Comparison of ENCODE assay signal across 3 cellular contexts in genomic region chr3:64844558-64844957, GRCh38.
TF ChIP-seq lines count a peak whose summit lies in the region.

No MANE protein-coding gene starts in this region.

TF ChIP-seq in SK-N-SH, 30 proteins besides CTCF, POLR2A, EP300 and RAD21 (continued from another document):
- TF ChIP-seq, protein P1, sequence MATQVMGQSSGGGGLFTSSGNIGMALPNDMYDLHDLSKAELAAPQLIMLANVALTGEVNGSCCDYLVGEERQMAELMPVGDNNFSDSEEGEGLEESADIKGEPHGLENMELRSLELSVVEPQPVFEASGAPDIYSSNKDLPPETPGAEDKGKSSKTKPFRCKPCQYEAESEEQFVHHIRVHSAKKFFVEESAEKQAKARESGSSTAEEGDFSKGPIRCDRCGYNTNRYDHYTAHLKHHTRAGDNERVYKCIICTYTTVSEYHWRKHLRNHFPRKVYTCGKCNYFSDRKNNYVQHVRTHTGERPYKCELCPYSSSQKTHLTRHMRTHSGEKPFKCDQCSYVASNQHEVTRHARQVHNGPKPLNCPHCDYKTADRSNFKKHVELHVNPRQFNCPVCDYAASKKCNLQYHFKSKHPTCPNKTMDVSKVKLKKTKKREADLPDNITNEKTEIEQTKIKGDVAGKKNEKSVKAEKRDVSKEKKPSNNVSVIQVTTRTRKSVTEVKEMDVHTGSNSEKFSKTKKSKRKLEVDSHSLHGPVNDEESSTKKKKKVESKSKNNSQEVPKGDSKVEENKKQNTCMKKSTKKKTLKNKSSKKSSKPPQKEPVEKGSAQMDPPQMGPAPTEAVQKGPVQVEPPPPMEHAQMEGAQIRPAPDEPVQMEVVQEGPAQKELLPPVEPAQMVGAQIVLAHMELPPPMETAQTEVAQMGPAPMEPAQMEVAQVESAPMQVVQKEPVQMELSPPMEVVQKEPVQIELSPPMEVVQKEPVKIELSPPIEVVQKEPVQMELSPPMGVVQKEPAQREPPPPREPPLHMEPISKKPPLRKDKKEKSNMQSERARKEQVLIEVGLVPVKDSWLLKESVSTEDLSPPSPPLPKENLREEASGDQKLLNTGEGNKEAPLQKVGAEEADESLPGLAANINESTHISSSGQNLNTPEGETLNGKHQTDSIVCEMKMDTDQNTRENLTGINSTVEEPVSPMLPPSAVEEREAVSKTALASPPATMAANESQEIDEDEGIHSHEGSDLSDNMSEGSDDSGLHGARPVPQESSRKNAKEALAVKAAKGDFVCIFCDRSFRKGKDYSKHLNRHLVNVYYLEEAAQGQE (IDR thresholded peaks at IDR 0.05; ENCODE audit: low read depth, low read length) = peak; percentile 66; the same call in 1 of the 2 replicates

TF ChIP-seq in SK-N-SH treated with all-trans-retinoic acid at 6 μM for 48 hours, 23 proteins besides CTCF, POLR2A, EP300 and RAD21:
- TF ChIP-seq TSHZ2 (CRISPR knock-in tag; IDR thresholded peaks at IDR 0.05) (no peak), RARB (CRISPR knock-in tag; IDR thresholded peaks at IDR 0.05) (no peak), ZNF70 (CRISPR knock-in tag; IDR thresholded peaks at IDR 0.05) (no peak)

TF ChIP-seq in Ishikawa, 13 proteins besides CTCF, POLR2A, EP300 and RAD21 (continued from another document):
- TF ChIP-seq, protein P1 (IDR thresholded peaks at IDR 0.05; ENCODE audit: low read depth) = peak; percentile 51
